ENCODE assay signal across 16 cellular contexts in the genomic region with DNA sequence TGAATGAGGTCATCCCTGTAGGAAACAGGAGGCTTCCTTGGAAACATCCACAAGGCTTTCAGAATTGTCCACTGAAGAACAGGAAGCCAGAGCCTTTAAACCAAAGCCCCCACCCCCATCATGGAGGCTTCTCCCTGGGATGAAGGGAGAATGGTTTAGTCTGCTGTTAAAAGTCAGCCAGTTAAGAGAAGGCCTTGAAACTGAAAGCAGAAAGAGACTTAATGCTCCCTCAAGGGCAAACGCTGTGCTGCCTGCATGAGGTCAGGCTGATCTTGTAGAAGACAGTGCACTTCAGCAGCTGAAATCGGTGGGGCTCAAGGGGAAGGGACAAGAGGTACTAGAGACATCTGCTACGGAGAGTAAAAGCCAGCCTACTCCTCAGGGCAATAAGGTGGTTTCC.
DNase-seq lines count a peak whose midpoint lies in the region; ATAC-seq, FAIRE-seq and TF ChIP-seq lines count a peak whose summit lies in the region.
"Had no signal": no experiment of that assay in that cellular context is flagged by ENCODE, and none has a peak within 500 bp of the region (broad histone marks: within the 10 kb centered on the region; RNA-seq: fewer than 3 reads in every experiment).

No MANE protein-coding gene starts in this region.

- H3K27me3 Mint-ChIP-seq in activated naive CD4-positive, alpha-beta T cell treated with anti-CD3 and anti-CD28 coated beads for 36 hours (ENCODE audit: low read depth), result no peaks in the 10 kb centered on the region

- in situ Hi-C loops in astrocyte of the spinal cord (cut with HindIII; ENCODE audit: low sequenced_read_pairs), result no loop called here

- no peak for TF ChIP-seq EP300 in SK-N-SH (IDR thresholded peaks at IDR 0.05; ENCODE audit: borderline replicate concordance in 1 of 2, low read depth in 1 of 2, low read length in 1 of 2)

- H3K36me3 Mint-ChIP-seq in activated naive CD4-positive, alpha-beta T cell treated with anti-CD3 and anti-CD28 coated beads for 36 hours (ENCODE audit: low read depth), result peaks cover 4% of the 10 kb centered on the region

- POLR2A ChIA-PET in SK-N-SH (lab: Yijun Ruan, JAX), result no interaction called here

- no peaks in the 10 kb centered on the region for H4K20me1 ChIP-seq in SK-N-SH (ENCODE audit: insufficient read depth)

- no peaks in the 10 kb centered on the region for H3K79me2 ChIP-seq in SK-N-SH (ENCODE audit: insufficient read depth)

- peaks cover 5% of the 10 kb centered on the region for H3F3A ChIP-seq in SK-N-SH (replicated peaks; ENCODE audit: insufficient read depth)

- H3K9me3 ChIP-seq in SK-N-SH (no peaks in the 10 kb centered on the region), small intestine (ENCODE audit: control insufficient read depth, low read depth) (no peaks in the 10 kb centered on the region)
- H3K9me3 ChIP-seq: SJSA1 had no signal

- no peak for TF ChIP-seq CTCF in SK-N-SH (IDR thresholded peaks at IDR 0.05)
- TF ChIP-seq CTCF in astrocyte of the spinal cord (IDR thresholded peaks at IDR 0.05; ENCODE audit: low read depth, low read length), result no peak

- CTCF ChIA-PET in SK-N-SH (lab: Yijun Ruan, JAX), result no interaction called here
- CTCF ChIA-PET in activated naive CD4-positive, alpha-beta T cell treated with anti-CD3 and anti-CD28 coated beads for 36 hours (lab: Charles Lee), result no interaction called here

- H3K9me3 Mint-ChIP-seq in activated naive CD4-positive, alpha-beta T cell treated with anti-CD3 and anti-CD28 coated beads for 36 hours, result no peaks in the 10 kb centered on the region
- H3K9me3 Mint-ChIP-seq: T-helper 2 cell treated with Interferon-gamma antibody and Interleukin-4, amounts not matched to agents 5 μg/mL and 100 μg/mL, for 36 hours had no signal

- H3K36me3 ChIP-seq in SK-N-SH (replicated peaks in 1 of 2; ENCODE audit: control insufficient read depth in 1 of 2, insufficient read depth in 2 of 2, low read length in 1 of 2) (no peaks in the 10 kb centered on the region), small intestine (ENCODE audit: control insufficient read depth in 2 of 2, insufficient read depth in 2 of 2, low read length in 2 of 2) (no peaks in the 10 kb centered on the region)
- H3K36me3 ChIP-seq: SJSA1 had no signal

- no peak for FAIRE-seq in small intestine (lab: Jason Lieb, UNC)

- no peaks in the 10 kb centered on the region for H3K4me1 Mint-ChIP-seq in activated naive CD4-positive, alpha-beta T cell treated with anti-CD3 and anti-CD28 coated beads for 36 hours (ENCODE audit: low read depth)

- no peaks in the 10 kb centered on the region for H3K9me2 ChIP-seq in SK-N-SH

- H3K4me3 ChIP-seq in SK-N-SH (ENCODE audit: low read depth in 2 of 2, low read length in 1 of 2) (no peak overlapping the region), astrocyte of the spinal cord (ENCODE audit: low read depth, low read length) (no peak overlapping the region), small intestine (ENCODE audit: low read depth in 1 of 2, low read length in 2 of 2) (no peak overlapping the region)
- H3K4me3 ChIP-seq: SJSA1 had no signal

- H3K9ac ChIP-seq in SK-N-SH, result no peak overlapping the region

- intact Hi-C loops in activated naive CD4-positive, alpha-beta T cell treated with anti-CD3 and anti-CD28 coated beads for 36 hours (cut with micrococcal nuclease), result no loop called here

- H3K4me2 ChIP-seq in SK-N-SH, result no peak overlapping the region

- WGBS in SK-N-SH (ENCODE audit: low lambda C conversion rate), result 74% methylated on average over 3 of the region's 3 CpGs
- WGBS in small intestine, 3 donors, result 18 to 25% (median 24%) methylated on average over 3 of the region's 3 CpGs

- ATAC-seq in SK-N-SH treated with all-trans-retinoic acid at 6 μM for 48 hours, result no peak
- peak; percentile 36 for ATAC-seq in HG03565 (IDR thresholded peaks at IDR 0.05; ENCODE audit: unreplicated experiment)
- ATAC-seq: HCT116 had no signal

- no peaks in the 10 kb centered on the region for H3K27me3 ChIP-seq in SK-N-SH (ENCODE audit: insufficient read depth)
- no peaks in the 10 kb centered on the region for H3K27me3 ChIP-seq in small intestine (ENCODE audit: control insufficient read depth in 2 of 2, insufficient read depth in 2 of 2, low read length in 2 of 2)
- H3K27me3 ChIP-seq: SJSA1 had no signal

- peak overlapping the region; percentile 58; the same call in 1 of the 2 replicates for H2AFZ ChIP-seq in SK-N-SH (ENCODE audit: low read depth)

- DNase-seq in SK-N-SH (no peak), astrocyte of the spinal cord (ENCODE audit: low read depth, low spot score) (peak; percentile 13), small intestine (peak; percentile 40), NOMO-1 (lab: John Stamatoyannopoulos, UW; ENCODE audit: unreplicated experiment in 2 of 2) (no peak), NCI-H187 treated with DMSO at 0.1 percent for 48 hours (lab: John Stamatoyannopoulos, UW) (no peak)
- no peak for DNase-seq in activated naive CD4-positive, alpha-beta T cell treated with anti-CD3 and anti-CD28 coated beads for 36 hours
- DNase-seq: C1 segment of cervical spinal cord; caudate nucleus; midbrain; NCI-H2081; stimulated activated CD4-positive, alpha-beta T cell treated with anti-CD3 and anti-CD28 coated beads, Interleukin-12 subunit alpha, Interleukin-12 subunit beta, amount 100 ng/mL, for 4 hours had no signal

- no peak overlapping the region for H3K27ac ChIP-seq in SK-N-SH (ENCODE audit: low read depth in 2 of 2, low read length in 1 of 2)
- no peak overlapping the region for H3K27ac ChIP-seq in small intestine (ENCODE audit: low read depth in 1 of 2, low read length in 1 of 2)
- H3K27ac ChIP-seq: SJSA1 had no signal

- TF ChIP-seq RAD21 in SK-N-SH (IDR thresholded peaks at IDR 0.05; ENCODE audit: low read length), result no peak

- H3K27ac Mint-ChIP-seq in activated naive CD4-positive, alpha-beta T cell treated with anti-CD3 and anti-CD28 coated beads for 36 hours, result no peak overlapping the region

- no peak overlapping the region for H3K4me3 Mint-ChIP-seq in activated naive CD4-positive, alpha-beta T cell treated with anti-CD3 and anti-CD28 coated beads for 36 hours
- H3K4me3 Mint-ChIP-seq: T-helper 2 cell treated with Interferon-gamma antibody and Interleukin-4, amounts not matched to agents 5 μg/mL and 100 μg/mL, for 36 hours had no signal

- H3K4me1 ChIP-seq in SK-N-SH (ENCODE audit: control insufficient read depth in 1 of 2, insufficient read depth in 2 of 2, low read depth in 1 of 2, low read length in 1 of 2), result no peaks in the 10 kb centered on the region
- no peaks in the 10 kb centered on the region for H3K4me1 ChIP-seq in small intestine (ENCODE audit: control insufficient read depth in 2 of 2, insufficient read depth in 1 of 2, low read depth in 1 of 2, low read length in 1 of 2)

TF ChIP-seq in SK-N-SH, 30 proteins besides CTCF, POLR2A, EP300 and RAD21:
- TF ChIP-seq NFIC (IDR thresholded peaks at IDR 0.05; ENCODE audit: borderline replicate concordance) (no peak), TCF12 (IDR thresholded peaks at IDR 0.05) (no peak), SIN3A (IDR thresholded peaks at IDR 0.05; ENCODE audit: borderline replicate concordance, low read depth, low read length) (no peak), FOSL2 (IDR thresholded peaks at IDR 0.05; ENCODE audit: borderline replicate concordance, low read depth) (no peak)

TF ChIP-seq in SK-N-SH treated with all-trans-retinoic acid at 6 μM for 48 hours, 23 proteins besides CTCF, POLR2A, EP300 and RAD21:
- TF ChIP-seq, protein P1, sequence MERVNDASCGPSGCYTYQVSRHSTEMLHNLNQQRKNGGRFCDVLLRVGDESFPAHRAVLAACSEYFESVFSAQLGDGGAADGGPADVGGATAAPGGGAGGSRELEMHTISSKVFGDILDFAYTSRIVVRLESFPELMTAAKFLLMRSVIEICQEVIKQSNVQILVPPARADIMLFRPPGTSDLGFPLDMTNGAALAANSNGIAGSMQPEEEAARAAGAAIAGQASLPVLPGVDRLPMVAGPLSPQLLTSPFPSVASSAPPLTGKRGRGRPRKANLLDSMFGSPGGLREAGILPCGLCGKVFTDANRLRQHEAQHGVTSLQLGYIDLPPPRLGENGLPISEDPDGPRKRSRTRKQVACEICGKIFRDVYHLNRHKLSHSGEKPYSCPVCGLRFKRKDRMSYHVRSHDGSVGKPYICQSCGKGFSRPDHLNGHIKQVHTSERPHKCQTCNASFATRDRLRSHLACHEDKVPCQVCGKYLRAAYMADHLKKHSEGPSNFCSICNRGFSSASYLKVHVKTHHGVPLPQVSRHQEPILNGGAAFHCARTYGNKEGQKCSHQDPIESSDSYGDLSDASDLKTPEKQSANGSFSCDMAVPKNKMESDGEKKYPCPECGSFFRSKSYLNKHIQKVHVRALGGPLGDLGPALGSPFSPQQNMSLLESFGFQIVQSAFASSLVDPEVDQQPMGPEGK (CRISPR knock-in tag; IDR thresholded peaks at IDR 0.05; ENCODE audit: borderline replicate concordance), result no peak
- TF ChIP-seq CSDC2 (CRISPR knock-in tag; IDR thresholded peaks at IDR 0.05), result no peak
- TF ChIP-seq ZFP30 (CRISPR knock-in tag; IDR thresholded peaks at IDR 0.05), result no peak
- TF ChIP-seq ZNF565 (CRISPR knock-in tag; conservative IDR thresholded peaks at IDR 0.05; ENCODE audit: low read depth), result no peak
- TF ChIP-seq GLIS3 (CRISPR knock-in tag; IDR thresholded peaks at IDR 0.05), result no peak
- no peak for TF ChIP-seq PPARA (CRISPR knock-in tag; IDR thresholded peaks at IDR 0.05; ENCODE audit: borderline replicate concordance)
- no peak for TF ChIP-seq ZC3H10 (CRISPR knock-in tag; IDR thresholded peaks at IDR 0.05)
- no peak for TF ChIP-seq OSR1 (CRISPR knock-in tag; IDR thresholded peaks at IDR 0.05)
- no peak for TF ChIP-seq TOX (CRISPR knock-in tag; IDR thresholded peaks at IDR 0.05; ENCODE audit: borderline replicate concordance)
- no peak for TF ChIP-seq ZNF70 (CRISPR knock-in tag; IDR thresholded peaks at IDR 0.05)
- TF ChIP-seq ESRRG (CRISPR knock-in tag; IDR thresholded peaks at IDR 0.05), result no peak
- no peak for TF ChIP-seq ISL1 (CRISPR knock-in tag; IDR thresholded peaks at IDR 0.05)

Comparison
In these comparisons a context has a peak if more than half of its experiments do, and no peak if none do; other contexts are left out.
1. DNase-seq: peak in astrocyte of the spinal cord (single experiment) and small intestine (single experiment); none in SK-N-SH (single experiment), activated naive CD4-positive, alpha-beta T cell treated with anti-CD3 and anti-CD28 coated beads for 36 hours (single experiment), NOMO-1 (0 of 2) and NCI-H187 treated with DMSO at 0.1 percent for 48 hours (single experiment).